Comparison of ENCODE assay signal across 14 cellular contexts in genomic region chr20:33521461-33521860, GRCh38. TPM values are rescaled to one million over a fixed set of nuclear protein-coding genes. Genes with fewer than 3 reads are reported as not detected.
DNase-seq lines count a peak whose midpoint lies in the region; TF ChIP-seq lines count a peak whose summit lies in the region.
"Had no signal": no experiment of that assay in that cellular context is flagged by ENCODE, and none has a peak within 500 bp of the region (broad histone marks: within the 10 kb centered on the region; RNA-seq: fewer than 3 reads in every experiment).

No MANE protein-coding gene starts in this region.

- no peak overlapping the region for H3K4me3 Mint-ChIP-seq in progenitor cell of endocrine pancreas (ENCODE audit: low read depth)
- H3K4me3 Mint-ChIP-seq: activated B cell treated with CpG ODN at 0.5 μM for 24 hours, brain had no signal

- H3K4me3 ChIP-seq in KMS-11 (IDR thresholded peaks at IDR 0.05; ENCODE audit: insufficient read depth, low read depth, low read length) (no peak overlapping the region), thyroid gland (replicated peaks in 1 of 3) (no peak overlapping the region)
- H3K4me3 ChIP-seq: hepatocyte had no signal

- no peak for TF ChIP-seq POLR2A in thyroid gland (IDR thresholded peaks at IDR 0.05)

- peak overlapping the region; percentile 42 for H3K27ac Mint-ChIP-seq in progenitor cell of endocrine pancreas
- H3K27ac Mint-ChIP-seq: activated B cell treated with CpG ODN at 0.5 μM for 24 hours had no signal

- peaks cover 39% of the 10 kb centered on the region; the same call in 1 of the 2 replicates for H3K79me2 ChIP-seq in KMS-11 (ENCODE audit: insufficient read depth, low read depth)

- H3K9ac ChIP-seq in KMS-11 = no peak overlapping the region

- no peaks in the 10 kb centered on the region for H4K20me1 ChIP-seq in KMS-11 (ENCODE audit: insufficient read depth)

- H3K27me3 Mint-ChIP-seq in progenitor cell of endocrine pancreas = no peaks in the 10 kb centered on the region
- H3K27me3 Mint-ChIP-seq: activated B cell treated with CpG ODN at 0.5 μM for 24 hours, brain had no signal

- no peak overlapping the region for H2AFZ ChIP-seq in KMS-11 (ENCODE audit: low read depth)
- H2AFZ ChIP-seq: hepatocyte had no signal

- 62 to 74% methylated on average over 1 of the region's 1 CpG for WGBS in thyroid gland, 2 donors

- DNase-seq in NCI-H2029 (lab: John Stamatoyannopoulos, UW) (peak; percentile 96), NCI-H748 (lab: John Stamatoyannopoulos, UW; ENCODE audit: unreplicated experiment) (peak; percentile 99), progenitor cell of endocrine pancreas (ENCODE audit: low spot score, unreplicated experiment) (no peak), G401 (ENCODE audit: low spot score) (no peak), thyroid gland (no peak)
- DNase-seq in stimulated activated CD4-positive, alpha-beta T cell treated with anti-CD3 and anti-CD28 coated beads, Interleukin-4, amount 100 ng/mL, for 1 hour = no peak
- DNase-seq: activated B cell treated with CpG ODN at 0.5 μM for 24 hours; activated naive CD4-positive, alpha-beta T cell; BE2C; left cardiac atrium; PC-3 had no signal

- intact Hi-C loops in thyroid gland (cut with DNase I) = no loop called here

- peaks cover 15% of the 10 kb centered on the region for H3K36me3 Mint-ChIP-seq in progenitor cell of endocrine pancreas (ENCODE audit: insufficient read depth)

- TF ChIP-seq CTCF in KMS-11 (conservative IDR thresholded peaks at IDR 0.05; ENCODE audit: low read depth, low read length) (no peak), progenitor cell of endocrine pancreas (IDR thresholded peaks at IDR 0.05; ENCODE audit: unreplicated experiment) (no peak), thyroid gland (IDR thresholded peaks at IDR 0.05) (no peak)

- peak overlapping the region; percentile 38; the same call in 1 of the 2 replicates for H3K4me2 ChIP-seq in KMS-11
- H3K4me2 ChIP-seq: hepatocyte had no signal

- no peaks in the 10 kb centered on the region for H3K9me3 Mint-ChIP-seq in progenitor cell of endocrine pancreas (ENCODE audit: low read depth)
- H3K9me3 Mint-ChIP-seq: activated B cell treated with CpG ODN at 0.5 μM for 24 hours had no signal

- no peaks in the 10 kb centered on the region for H3K36me3 ChIP-seq in KMS-11 (ENCODE audit: insufficient read depth)
- H3K36me3 ChIP-seq in thyroid gland = no peaks in the 10 kb centered on the region
- H3K36me3 ChIP-seq: BE2C had no signal

- H3K9me3 ChIP-seq in thyroid gland = no peaks in the 10 kb centered on the region
- H3K9me3 ChIP-seq: BE2C had no signal

- H3K27ac ChIP-seq in KMS-11 (no peak overlapping the region), thyroid gland (no peak overlapping the region)
- H3K27ac ChIP-seq: hepatocyte had no signal

- H3K4me1 ChIP-seq in KMS-11 (ENCODE audit: low read depth, poor library complexity, severe bottlenecking) (peaks cover 64% of the 10 kb centered on the region), thyroid gland (peaks cover 9 to 12% of the 10 kb centered on the region in 2 donors)

- H3K27me3 ChIP-seq in KMS-11 (ENCODE audit: insufficient read depth, low read depth) (no peaks in the 10 kb centered on the region), thyroid gland (no peaks in the 10 kb centered on the region)
- H3K27me3 ChIP-seq: BE2C, hepatocyte had no signal

- in situ Hi-C loops in G401 (cut with HindIII; ENCODE audit: low sequenced_read_pairs) = no loop called here

- peaks cover 23% of the 10 kb centered on the region for H3K4me1 Mint-ChIP-seq in progenitor cell of endocrine pancreas (ENCODE audit: low read depth)

RNA-seq across cellular contexts. Expression of gene CBFA2T2, which starts 31.6 kb away (rescaled TPM):
- total RNA-seq in progenitor cell of endocrine pancreas (51.3 and 58.1 TPM in 2 replicates), thyroid gland (10 to 100 TPM; 29.7 to 57.3 (median 35.8) TPM)
- 7.8 and 22.3 TPM in 2 replicates for total RNA-seq in G401 (2014; rRNA removed; shearing (Covaris generic))

Comparison
In these comparisons a context has a peak if more than half of its experiments do, and no peak if none do; other contexts are left out.
1. DNase-seq: peak in NCI-H2029 (single experiment) and NCI-H748 (single experiment); none in progenitor cell of endocrine pancreas (single experiment), G401 (single experiment), stimulated activated CD4-positive, alpha-beta T cell treated with anti-CD3 and anti-CD28 coated beads, Interleukin-4, amount 100 ng/mL, for 1 hour (single experiment) and thyroid gland (0 of 2).